In the genomic region with DNA sequence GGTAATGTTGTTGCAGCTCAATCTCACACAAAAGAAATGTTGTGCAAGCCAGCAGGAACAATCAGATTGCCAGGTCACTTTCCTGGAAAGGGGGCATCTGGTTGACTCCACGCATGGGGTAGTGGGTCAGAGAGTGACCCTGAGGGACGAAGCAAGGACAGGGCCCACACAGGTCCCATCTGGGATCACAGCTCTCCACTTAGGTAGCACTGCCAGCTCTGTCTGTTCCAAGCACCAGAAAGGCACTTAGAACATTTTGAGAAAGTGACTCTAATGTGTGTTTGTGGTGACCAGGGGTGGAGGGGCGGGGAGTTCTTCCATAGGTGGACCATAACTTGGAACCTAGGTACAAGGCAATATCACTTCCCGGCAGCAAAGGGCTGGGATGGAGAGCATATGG, we compare ENCODE assay signal across 2 cellular contexts.
TF ChIP-seq lines count a peak whose summit lies in the region.

No MANE protein-coding gene starts in this region.

TF ChIP-seq in HepG2, 621 proteins besides CTCF, POLR2A, EP300 and RAD21:
- no peak for TF ChIP-seq TOPORS (CRISPR knock-in tag; IDR thresholded peaks at IDR 0.05)
- no peak for TF ChIP-seq SPEN (CRISPR knock-in tag; IDR thresholded peaks at IDR 0.05; ENCODE audit: low read depth)
- no peak for TF ChIP-seq ZNF709 (CRISPR knock-in tag; IDR thresholded peaks at IDR 0.05)
- TF ChIP-seq, protein P1, sequence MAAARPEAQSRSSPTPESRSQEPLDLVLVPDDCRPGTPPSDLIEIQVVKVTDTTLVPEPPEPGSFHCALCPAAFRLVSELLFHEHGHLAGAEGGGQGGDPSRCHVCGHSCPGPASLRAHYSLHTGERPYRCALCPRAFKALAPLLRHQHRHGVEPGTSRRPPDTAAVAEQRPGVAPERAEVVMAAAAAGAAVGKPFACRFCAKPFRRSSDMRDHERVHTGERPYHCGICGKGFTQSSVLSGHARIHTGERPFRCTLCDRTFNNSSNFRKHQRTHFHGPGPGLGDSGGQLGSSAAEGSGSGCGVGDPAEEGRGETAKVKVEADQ (CRISPR knock-in tag; IDR thresholded peaks at IDR 0.05; ENCODE audit: borderline replicate concordance) = 0 out of 2 replicates have a peak, but pooled peaks have one; percentile 13
- no peak for TF ChIP-seq CREB3 (CRISPR knock-in tag; IDR thresholded peaks at IDR 0.05)
- TF ChIP-seq HNRNPLL (IDR thresholded peaks at IDR 0.05; ENCODE audit: low read depth, low read length, poor library complexity, severe bottlenecking) = no peak
- TF ChIP-seq SIN3B (IDR thresholded peaks at IDR 0.05; ENCODE audit: low read length) = no peak
- no peak for TF ChIP-seq BATF2 (CRISPR knock-in tag; IDR thresholded peaks at IDR 0.05)
- TF ChIP-seq POGK (CRISPR knock-in tag; conservative IDR thresholded peaks at IDR 0.05) = no peak
- TF ChIP-seq SOX13 (IDR thresholded peaks at IDR 0.05) = no peak
- 0 out of 4 replicates have a peak, but pooled peaks of 1 of the 2 experiments have one; percentile 19 for TF ChIP-seq SOX13 (CRISPR knock-in tag; conservative IDR thresholded peaks at IDR 0.05 in 1 of 2, IDR thresholded peaks at IDR 0.05 in 1 of 2)
- TF ChIP-seq, protein P2, sequence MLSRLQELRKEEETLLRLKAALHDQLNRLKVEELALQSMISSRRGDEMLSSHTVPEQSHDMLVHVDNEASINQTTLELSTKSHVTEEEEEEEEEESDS (CRISPR knock-in tag; IDR thresholded peaks at IDR 0.05; ENCODE audit: borderline replicate concordance) = no peak

TF ChIP-seq in SK-N-SH, 30 proteins besides CTCF, POLR2A, EP300 and RAD21:
- TF ChIP-seq NFIC (IDR thresholded peaks at IDR 0.05; ENCODE audit: borderline replicate concordance) = no peak
- TF ChIP-seq RCOR1 (IDR thresholded peaks at IDR 0.05; ENCODE audit: low read length) = no peak
- TF ChIP-seq, protein P3, sequence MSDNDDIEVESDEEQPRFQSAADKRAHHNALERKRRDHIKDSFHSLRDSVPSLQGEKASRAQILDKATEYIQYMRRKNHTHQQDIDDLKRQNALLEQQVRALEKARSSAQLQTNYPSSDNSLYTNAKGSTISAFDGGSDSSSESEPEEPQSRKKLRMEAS (IDR thresholded peaks at IDR 0.05; ENCODE audit: low read depth) = no peak
